In genomic region chr11:2612884-2613571, GRCh38 we compare ENCODE assay signal across 1 cellular context.
A peak's percentile ranks its signal among the peaks of the same experiment; 100 is the strongest.
TF ChIP-seq lines count a peak whose summit lies in the region.

No MANE protein-coding gene starts in this region.

TF ChIP-seq in A549, 52 proteins besides CTCF, POLR2A, EP300 and RAD21 (continued from another document):
- TF ChIP-seq KDM1A (IDR thresholded peaks at IDR 0.05; ENCODE audit: low read depth) (no peak), JUNB (IDR thresholded peaks at IDR 0.05) (no peak), GATA3 (IDR thresholded peaks at IDR 0.05; ENCODE audit: borderline replicate concordance) (peak; percentile 47; the same call in 1 of the 2 replicates), BCL3 (IDR thresholded peaks at IDR 0.05) (no peak), ZFP36 (IDR thresholded peaks at IDR 0.05; ENCODE audit: borderline replicate concordance, partially characterized antibody) (no peak), CEBPB (IDR thresholded peaks at IDR 0.05) (0 out of 4 replicates have a peak, but pooled peaks of 1 of the 2 experiments have one; percentile 9), PHF8 (IDR thresholded peaks at IDR 0.05; ENCODE audit: borderline replicate concordance, low read depth) (no peak), CHD4 (IDR thresholded peaks at IDR 0.05; ENCODE audit: borderline replicate concordance) (no peak)
- TF ChIP-seq, protein P1, sequence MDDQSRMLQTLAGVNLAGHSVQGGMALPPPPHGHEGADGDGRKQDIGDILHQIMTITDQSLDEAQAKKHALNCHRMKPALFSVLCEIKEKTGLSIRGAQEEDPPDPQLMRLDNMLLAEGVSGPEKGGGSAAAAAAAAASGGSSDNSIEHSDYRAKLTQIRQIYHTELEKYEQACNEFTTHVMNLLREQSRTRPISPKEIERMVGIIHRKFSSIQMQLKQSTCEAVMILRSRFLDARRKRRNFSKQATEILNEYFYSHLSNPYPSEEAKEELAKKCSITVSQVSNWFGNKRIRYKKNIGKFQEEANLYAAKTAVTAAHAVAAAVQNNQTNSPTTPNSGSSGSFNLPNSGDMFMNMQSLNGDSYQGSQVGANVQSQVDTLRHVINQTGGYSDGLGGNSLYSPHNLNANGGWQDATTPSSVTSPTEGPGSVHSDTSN (IDR thresholded peaks at IDR 0.05), result no peak
